Comparison of ENCODE assay signal across 9 cellular contexts in the genomic region with DNA sequence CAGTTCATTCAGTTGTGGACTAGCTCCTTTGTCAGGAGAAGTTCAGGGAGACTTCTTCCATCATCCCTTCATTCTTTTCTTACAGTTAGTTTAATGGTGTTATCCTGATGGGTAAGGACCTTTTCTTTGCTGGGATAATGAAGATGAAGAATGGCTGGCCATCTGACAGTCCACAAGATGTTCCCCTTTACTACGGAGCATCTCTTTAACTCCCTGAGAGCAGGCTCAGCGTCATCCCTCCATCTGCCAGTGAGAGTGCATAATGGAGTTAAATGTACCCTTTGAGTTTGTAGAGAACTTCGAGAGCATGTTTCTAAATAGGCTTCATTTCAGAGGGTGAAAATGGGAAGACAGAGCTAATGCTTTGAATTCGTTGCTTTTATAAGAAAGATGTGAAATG. TPM values are rescaled to one million over a fixed set of nuclear protein-coding genes. Genes with fewer than 3 reads are reported as not detected.
A peak's percentile ranks its signal among the peaks of the same experiment; 100 is the strongest.
DNase-seq lines count a peak whose midpoint lies in the region; ATAC-seq, FAIRE-seq and TF ChIP-seq lines count a peak whose summit lies in the region.
"Had no signal": no experiment of that assay in that cellular context is flagged by ENCODE, and none has a peak within 500 bp of the region (broad histone marks: within the 10 kb centered on the region; RNA-seq: fewer than 3 reads in every experiment).

No MANE protein-coding gene starts in this region.

- no peak overlapping the region for H2BK5ac ChIP-seq in mesenchymal stem cell (ENCODE audit: low read depth, low read length, poor library complexity, severe bottlenecking)

- H3K4me1 ChIP-seq in right atrium auricular region (peaks cover 0 to 52% of the 10 kb centered on the region in 2 donors), mesenchymal stem cell (ENCODE audit: control insufficient read depth, insufficient read depth, low read depth, low read length) (peaks cover 7% of the 10 kb centered on the region), vagina (peaks cover 66% of the 10 kb centered on the region)

- no peak overlapping the region for H2AK5ac ChIP-seq in mesenchymal stem cell (ENCODE audit: low read length, severe bottlenecking)

- no peak overlapping the region for H2BK12ac ChIP-seq in mesenchymal stem cell (ENCODE audit: low read length in 2 of 2)

- H3K18ac ChIP-seq in mesenchymal stem cell (ENCODE audit: low read depth in 1 of 2, low read length in 2 of 2): no peak overlapping the region

- no peak for TF ChIP-seq CTCF in right atrium auricular region (IDR thresholded peaks at IDR 0.05)
- no peak for TF ChIP-seq CTCF in bronchial epithelial cell (IDR thresholded peaks at IDR 0.05; ENCODE audit: insufficient read depth, low read length, severe bottlenecking)
- no peak for TF ChIP-seq CTCF in vagina (IDR thresholded peaks at IDR 0.05)

- TF ChIP-seq POLR2A in vagina (IDR thresholded peaks at IDR 0.05): no peak

- peak overlapping the region; percentile 37 for H3K4me2 ChIP-seq in mesenchymal stem cell (ENCODE audit: low read length, poor library complexity, severe bottlenecking)

- H3K9me3 ChIP-seq in right atrium auricular region: no peaks in the 10 kb centered on the region
- H3K9me3 ChIP-seq in mesenchymal stem cell (ENCODE audit: control insufficient read depth, low read length): no peaks in the 10 kb centered on the region
- no peaks in the 10 kb centered on the region for H3K9me3 ChIP-seq in vagina

- FAIRE-seq in bronchial epithelial cell (lab: Jason Lieb, UNC): no peak
- FAIRE-seq: islet of Langerhans had no signal

- peak overlapping the region; percentile 99 for H3K9ac ChIP-seq in mesenchymal stem cell (ENCODE audit: low read length)

- H3K14ac ChIP-seq in mesenchymal stem cell (ENCODE audit: low read length in 2 of 2): no peak overlapping the region

- H4K91ac ChIP-seq in mesenchymal stem cell (ENCODE audit: low read length): no peak overlapping the region

- no peak overlapping the region for H4K8ac ChIP-seq in mesenchymal stem cell (ENCODE audit: low read length)

- H3K27me3 ChIP-seq in right atrium auricular region (no peaks in the 10 kb centered on the region), bronchial epithelial cell (ENCODE audit: control insufficient read depth, insufficient read depth, low read length) (no peaks in the 10 kb centered on the region), mesenchymal stem cell (ENCODE audit: control insufficient read depth in 1 of 2, insufficient read depth in 1 of 2, low read length in 2 of 2) (no peaks in the 10 kb centered on the region), vagina (no peaks in the 10 kb centered on the region)

- H3K4ac ChIP-seq in mesenchymal stem cell (ENCODE audit: low read depth in 1 of 2, low read length in 2 of 2): no peak overlapping the region

- intact Hi-C loops in left cardiac atrium (cut with DNase I) (loop anchor here (5.0 kb wide), 2 partner anchors 67 to 137 kb away; no protein-coding TSS in a partner anchor), vagina (cut with DNase I) (no loop called here)

- WGBS in mesenchymal stem cell: 6% methylated on average over 4 of the region's 4 CpGs

- H3K27ac ChIP-seq in right atrium auricular region (peak overlapping the region in 1 of 2 donors; percentile 100), mesenchymal stem cell (ENCODE audit: low read length, poor library complexity, severe bottlenecking) (no peak overlapping the region), vagina (peak overlapping the region; percentile 100)

- H3K4me3 ChIP-seq in right atrium auricular region (peak overlapping the region; percentile 97 to 98), bronchial epithelial cell (ENCODE audit: low read depth, low read length) (peak overlapping the region; percentile 99), mesenchymal stem cell (ENCODE audit: insufficient read depth in 1 of 2, low read depth in 1 of 2, low read length in 2 of 2) (peak overlapping the region in 1 of 2 experiments; percentile 87), vagina (peak overlapping the region; percentile 91 to 98)

- H2BK120ac ChIP-seq in mesenchymal stem cell (ENCODE audit: low read depth, low read length): no peak overlapping the region

- H3K36me3 ChIP-seq in right atrium auricular region (no peaks in the 10 kb centered on the region), bronchial epithelial cell (ENCODE audit: control insufficient read depth, insufficient read depth, low read length) (no peaks in the 10 kb centered on the region), mesenchymal stem cell (ENCODE audit: control insufficient read depth in 1 of 2, insufficient read depth in 2 of 2, low read depth in 1 of 2, low read length in 2 of 2) (peaks cover 0 to 4% of the 10 kb centered on the region in 2 experiments), vagina (no peaks in the 10 kb centered on the region)

- no peak for DNase-seq in right atrium auricular region (ENCODE audit: low spot score)
- DNase-seq in left cardiac atrium: no peak
- DNase-seq in NOMO-1 treated with DMSO at 0.1 percent for 48 hours (lab: John Stamatoyannopoulos, UW; ENCODE audit: unreplicated experiment): peak; percentile 34
- peak; percentile 32 for DNase-seq in bronchial epithelial cell (ENCODE audit: low read depth)
- peak; percentile 47 for DNase-seq in mesenchymal stem cell
- no peak for DNase-seq in vagina (ENCODE audit: extremely low spot score in 2 of 2)
- no peak for DNase-seq in iPS-NIHi7 (ENCODE audit: extremely low spot score)

- H2BK15ac ChIP-seq in mesenchymal stem cell (ENCODE audit: low read depth, poor library complexity, severe bottlenecking): no peak overlapping the region

- no peak overlapping the region for H3K23ac ChIP-seq in mesenchymal stem cell (ENCODE audit: low read length in 2 of 2)

- no peaks in the 10 kb centered on the region for H3K79me1 ChIP-seq in mesenchymal stem cell (replicated peaks; ENCODE audit: low read length, poor library complexity, severe bottlenecking)

- ATAC-seq in left cardiac atrium: no peak
- ATAC-seq in GM19397 (IDR thresholded peaks at IDR 0.05; ENCODE audit: unreplicated experiment): no peak

- no peak overlapping the region for H2AFZ ChIP-seq in mesenchymal stem cell (ENCODE audit: low read depth, low read length)

RNA-seq across cellular contexts. Expression of a gene that starts 1.6 kb away (rescaled TPM):
- 10 to 100 TPM; 28.0 to 41.7 TPM for total RNA-seq in right atrium auricular region
- total RNA-seq in left cardiac atrium: 10 to 100 TPM; 28.6 to 31.5 TPM
- 24.0 and 30.5 TPM in 2 replicates for total RNA-seq in bronchial epithelial cell
- polyA plus RNA-seq in mesenchymal stem cell (2013, experiment 1 of 2): 26.0 TPM
- 22.2 TPM for polyA plus RNA-seq in mesenchymal stem cell (2013, experiment 2 of 2)
- total RNA-seq in vagina: 99.9 TPM

Comparison
In these comparisons a context has a peak if more than half of its experiments do, and no peak if none do; other contexts are left out.
1. DNase-seq: peak in NOMO-1 treated with DMSO at 0.1 percent for 48 hours (single experiment), bronchial epithelial cell (single experiment) and mesenchymal stem cell (single experiment); none in right atrium auricular region (single experiment), left cardiac atrium (single experiment), vagina (0 of 2) and iPS-NIHi7 (single experiment).